19 cellular contexts compared by ENCODE assay signal in the genomic region with DNA sequence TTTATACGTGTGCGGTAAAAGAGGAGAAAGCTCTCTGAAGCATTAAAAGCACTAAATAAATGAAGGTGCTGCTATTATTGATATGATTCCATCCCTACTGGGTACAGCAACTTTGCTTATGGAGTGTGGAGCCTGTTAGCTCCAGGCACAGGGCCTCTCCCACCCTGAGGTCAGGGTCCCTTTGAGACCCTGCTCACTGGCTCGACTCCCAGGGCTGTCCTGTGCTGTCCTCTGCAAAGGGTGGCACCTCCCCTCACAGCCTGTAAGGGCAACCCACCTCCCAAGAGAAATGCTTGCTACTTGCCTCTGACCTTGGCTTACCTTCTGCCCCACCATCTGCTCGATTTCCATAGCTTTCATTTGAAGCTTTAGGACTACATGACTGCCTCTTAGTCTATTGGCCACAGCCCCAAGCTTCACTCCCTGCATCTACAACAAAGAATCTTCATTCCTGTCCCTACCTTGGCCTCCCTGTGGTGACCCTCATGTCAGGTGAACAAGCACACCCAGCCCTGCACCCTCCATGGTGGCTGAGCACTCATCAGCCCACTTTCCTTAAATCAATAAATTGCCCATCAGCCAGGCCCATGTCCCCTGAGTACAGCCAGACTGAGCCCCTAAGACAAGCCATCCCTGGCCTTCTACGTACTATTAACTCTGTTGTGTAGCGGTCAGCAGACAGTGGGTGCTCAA.
DNase-seq lines count a peak whose midpoint lies in the region; ATAC-seq, FAIRE-seq and TF ChIP-seq lines count a peak whose summit lies in the region.
"Had no signal": no experiment of that assay in that cellular context is flagged by ENCODE, and none has a peak within 500 bp of the region (broad histone marks: within the 10 kb centered on the region; RNA-seq: fewer than 3 reads in every experiment).

No MANE protein-coding gene starts in this region.

- H3K23ac ChIP-seq in H1 (ENCODE audit: insufficient read length): no peak overlapping the region

- H3K27ac ChIP-seq in HepG2 (ENCODE audit: extremely low read length, insufficient read depth, low read length) (no peak overlapping the region), right lobe of liver (no peak overlapping the region), H1 (ENCODE audit: low read depth, low read length) (no peak overlapping the region), A673 (ENCODE audit: low read depth, low read length, poor library complexity, severe bottlenecking) (no peak overlapping the region)

- H3K9me3 ChIP-seq in HepG2 (ENCODE audit: low read length) (no peaks in the 10 kb centered on the region), right lobe of liver (no peaks in the 10 kb centered on the region), H1 (ENCODE audit: insufficient read depth in 2 of 2, low read depth in 1 of 2, low read length in 1 of 2) (no peaks in the 10 kb centered on the region), A673 (ENCODE audit: low read depth, low read length, poor library complexity, severe bottlenecking) (no peaks in the 10 kb centered on the region)

- H4K20me1 ChIP-seq in HepG2 (ENCODE audit: insufficient read depth, low read length): no peaks in the 10 kb centered on the region
- no peaks in the 10 kb centered on the region for H4K20me1 ChIP-seq in H1 (replicated peaks in 1 of 2; ENCODE audit: control insufficient read depth in 1 of 2, insufficient read depth in 2 of 2, low read length in 2 of 2)

- 0 out of 2 replicates have a peak overlapping the region, but pooled peaks have one; percentile 37 for H2BK20ac ChIP-seq in H1 (ENCODE audit: low read length)

- H3K4me1 ChIP-seq in HepG2 (ENCODE audit: insufficient read depth, low read length): peaks cover 7% of the 10 kb centered on the region; the same call in 1 of the 2 replicates
- H3K4me1 ChIP-seq in right lobe of liver: no peaks in the 10 kb centered on the region
- no peaks in the 10 kb centered on the region for H3K4me1 ChIP-seq in H1 (replicated peaks in 1 of 4; ENCODE audit: control insufficient read depth in 3 of 4, insufficient read depth in 4 of 4, low read length in 3 of 4)
- no peaks in the 10 kb centered on the region for H3K4me1 ChIP-seq in A673 (ENCODE audit: insufficient read depth, low read length, poor library complexity, severe bottlenecking)

- H3K14ac ChIP-seq in H1 (ENCODE audit: insufficient read length): no peak overlapping the region

- no peaks in the 10 kb centered on the region; a peak in 1 of 5 replicates for H3K27me3 ChIP-seq in HepG2 (ENCODE audit: control insufficient read depth in 1 of 2, insufficient read depth in 2 of 2, low read length in 2 of 2)
- H3K27me3 ChIP-seq in right lobe of liver: no peaks in the 10 kb centered on the region
- H3K27me3 ChIP-seq in H1 (replicated peaks in 1 of 4; ENCODE audit: control insufficient read depth in 3 of 4, extremely low read depth in 1 of 4, insufficient read depth in 3 of 4, low read length in 3 of 4): no peaks in the 10 kb centered on the region
- no peaks in the 10 kb centered on the region for H3K27me3 ChIP-seq in A673 (replicated peaks; ENCODE audit: insufficient read depth, low read depth, low read length, poor library complexity)

- no peak overlapping the region for H3K56ac ChIP-seq in H1 (replicated peaks; ENCODE audit: insufficient read length, low read depth, low read length)

- H4K5ac ChIP-seq in H1 (ENCODE audit: insufficient read length, low read depth, low read length): no peak overlapping the region

- no peaks in the 10 kb centered on the region for H3K79me2 ChIP-seq in HepG2 (ENCODE audit: insufficient read depth, low read length)
- no peaks in the 10 kb centered on the region for H3K79me2 ChIP-seq in H1 (ENCODE audit: control insufficient read depth in 1 of 2, insufficient read depth in 2 of 2, low read length in 2 of 2)

- no peaks in the 10 kb centered on the region for H3K23me2 ChIP-seq in H1 (ENCODE audit: low read depth, low read length)

- no peak overlapping the region for H4K8ac ChIP-seq in H1 (ENCODE audit: extremely low read depth, insufficient read depth, low read length)

- DNase-seq in HepG2 (ENCODE audit: low spot score): no peak
- DNase-seq in right lobe of liver: no peak
- DNase-seq in NCI-H82 (lab: John Stamatoyannopoulos, UW): peak; percentile 69
- DNase-seq in H1 (ENCODE audit: low read depth in 1 of 2, low spot score in 2 of 2): no peak
- DNase-seq in A673 (ENCODE audit: low spot score): no peak
- no peak for DNase-seq in dermis blood vessel endothelial cell
- DNase-seq in stimulated activated effector memory CD8-positive, alpha-beta T cell treated with anti-CD3 and anti-CD28 coated beads, Interleukin-12 subunit alpha, Interleukin-12 subunit beta, amount 100 ng/mL, for 72 hours (ENCODE audit: low spot score in 2 of 2): no peak
- DNase-seq: DMS79 treated with DMSO at 0.1 percent for 48 hours; HCEC 1CT; IMR-90; NCI-H1105; NCI-H2081; NK-92 treated with Interleukin-12 subunit alpha and Interleukin-12 subunit beta, amount 100 ng/mL, for 24 hours; SIG-M5; T-helper 1 cell had no signal

- TF ChIP-seq CTCF in HepG2 (CRISPR knock-in tag; IDR thresholded peaks at IDR 0.05) (no peak), right lobe of liver (IDR thresholded peaks at IDR 0.05) (no peak), H1 (IDR thresholded peaks at IDR 0.05; ENCODE audit: control extremely low read depth in 1 of 3, insufficient read depth in 1 of 3, low read depth in 1 of 3, low read length in 3 of 3) (no peak), A673 (conservative IDR thresholded peaks at IDR 0.05; ENCODE audit: low read depth, low read length) (no peak)

- H3K4ac ChIP-seq in H1 (replicated peaks; ENCODE audit: insufficient read length, low read depth, low read length): no peak overlapping the region

- CTCF ChIA-PET in HepG2 (lab: Yijun Ruan, JAX; ENCODE audit: low intra/inter-chr PET ratio, low total read pairs) (no interaction called here), H1 (lab: Charles Lee; ENCODE audit: partially characterized antibody) (interaction anchor here (0.9 to 1.9 kb wide), 4 partner anchors 15 to 144 kb away, joined by 3 to 5 read pairs (median 4); no protein-coding TSS in a partner anchor), A673 (lab: Charles Lee) (no interaction called here)

- no peak overlapping the region for H3K4me3 ChIP-seq in HepG2 (replicated peaks in 1 of 3; ENCODE audit: insufficient read depth in 1 of 3, low read depth in 2 of 3, low read length in 3 of 3)
- no peak overlapping the region for H3K4me3 ChIP-seq in right lobe of liver
- no peak overlapping the region for H3K4me3 ChIP-seq in H1 (ENCODE audit: extremely low read depth in 1 of 4, insufficient read depth in 2 of 4, low read depth in 3 of 4, low read length in 4 of 4)
- H3K4me3 ChIP-seq in A673 (ENCODE audit: low read depth, low read length, poor library complexity, severe bottlenecking): no peak overlapping the region

- ATAC-seq in HepG2: no peak
- ATAC-seq in right lobe of liver: no peak
- ATAC-seq in HG02885 (IDR thresholded peaks at IDR 0.05; ENCODE audit: poor library complexity, unreplicated experiment): no peak
- no peak for ATAC-seq in stimulated activated effector memory CD8-positive, alpha-beta T cell treated with anti-CD3 and anti-CD28 coated beads, Interleukin-12 subunit alpha, Interleukin-12 subunit beta, amount 100 ng/mL, for 72 hours
- ATAC-seq: Panc1 had no signal

- no peak overlapping the region for H2AK5ac ChIP-seq in H1 (ENCODE audit: low read depth, low read length)

- H2BK5ac ChIP-seq in H1 (ENCODE audit: low read depth, low read length): no peak overlapping the region

- no peak overlapping the region for H4K91ac ChIP-seq in H1 (replicated peaks; ENCODE audit: insufficient read length, low read length)

- no peak for TF ChIP-seq RAD21 in HepG2 (CRISPR knock-in tag; IDR thresholded peaks at IDR 0.05)
- no peak for TF ChIP-seq RAD21 in H1 (IDR thresholded peaks at IDR 0.05 in 1 of 2, conservative IDR thresholded peaks at IDR 0.05 in 1 of 2; ENCODE audit: low read depth in 2 of 2, low read length in 2 of 2)

- BruUV-seq in HepG2 (replicated peaks; lab: Mats Ljungman, UMichigan) (no TSS peak), A673 (replicated peaks; lab: Mats Ljungman, UMichigan) (no TSS peak)

- no peak overlapping the region for H3K27ac Mint-ChIP-seq in stimulated activated effector memory CD8-positive, alpha-beta T cell treated with anti-CD3 and anti-CD28 coated beads, Interleukin-12 subunit alpha, Interleukin-12 subunit beta, amount 100 ng/mL, for 72 hours
- H3K27ac Mint-ChIP-seq: B cell had no signal

- intact Hi-C loops in HepG2 (cut with micrococcal nuclease; ENCODE audit: unreplicated experiment) (no loop called here), right lobe of liver (cut with DNase I) (no loop called here), A673 (cut with micrococcal nuclease; ENCODE audit: unreplicated experiment) (no loop called here)

- no peak overlapping the region for H2AFZ ChIP-seq in HepG2 (ENCODE audit: low read length)
- peak overlapping the region; percentile 14; the same call in 1 of the 2 replicates for H2AFZ ChIP-seq in H1 (ENCODE audit: low read length)

- no peak overlapping the region for H2BK120ac ChIP-seq in H1 (replicated peaks; ENCODE audit: low read depth, low read length)

- no peaks in the 10 kb centered on the region for H3K36me3 Mint-ChIP-seq in stimulated activated effector memory CD8-positive, alpha-beta T cell treated with anti-CD3 and anti-CD28 coated beads, Interleukin-12 subunit alpha, Interleukin-12 subunit beta, amount 100 ng/mL, for 72 hours

- H3K4me2 ChIP-seq in HepG2 (ENCODE audit: low read depth, low read length) (peak overlapping the region; percentile 12; the same call in 1 of the 2 replicates), H1 (ENCODE audit: insufficient read depth in 1 of 2, low read depth in 2 of 2, low read length in 2 of 2) (no peak overlapping the region)

- H3K18ac ChIP-seq in H1 (ENCODE audit: extremely low read depth, low read length): no peak overlapping the region

- TF ChIP-seq POLR2A in HepG2 (IDR thresholded peaks at IDR 0.05; ENCODE audit: insufficient read depth in 1 of 2, low read depth in 2 of 2, low read length in 2 of 2) (no peak), right lobe of liver (IDR thresholded peaks at IDR 0.05) (no peak), H1 (IDR thresholded peaks at IDR 0.05; ENCODE audit: control extremely low read depth in 1 of 2, low read depth in 2 of 2, low read length in 2 of 2) (no peak)

- WGBS in HepG2 (ENCODE audit: low lambda C conversion rate): 40% methylated on average over 6 of the region's 6 CpGs
- WGBS in right lobe of liver (ENCODE audit: insufficient coverage, low coverage, low lambda C conversion rate, missing lambda C conversion rate): 79% methylated on average over 6 of the region's 6 CpGs
- 87% methylated on average over 6 of the region's 6 CpGs; no CpG with 5 or more reads in 1 of the 2 experiments for WGBS in H1 (ENCODE audit: extremely low coverage in 1 of 2, insufficient coverage in 1 of 2, insufficient read length in 1 of 2, insufficient replicate concordance in 2 of 2, low coverage in 1 of 2, low lambda C conversion rate in 2 of 2, missing lambda C conversion rate in 1 of 2), 2 experiments

- H3K9ac ChIP-seq in HepG2 (ENCODE audit: insufficient read depth, low read depth, low read length) (no peak overlapping the region), H1 (replicated peaks in 1 of 4; ENCODE audit: extremely low read depth in 1 of 4, low read depth in 3 of 4, low read length in 3 of 4) (no peak overlapping the region)

- no peak overlapping the region for H3K4me3 Mint-ChIP-seq in stimulated activated effector memory CD8-positive, alpha-beta T cell treated with anti-CD3 and anti-CD28 coated beads, Interleukin-12 subunit alpha, Interleukin-12 subunit beta, amount 100 ng/mL, for 72 hours
- H3K4me3 Mint-ChIP-seq: B cell had no signal

- no peak overlapping the region for H2BK12ac ChIP-seq in H1 (ENCODE audit: low read depth, low read length)

- FAIRE-seq in HepG2 (lab: Jason Lieb, UNC) (no peak), H1 (lab: Jason Lieb, UNC) (no peak)
- FAIRE-seq: HTR-8/SVneo had no signal

- H3K4me1 Mint-ChIP-seq in stimulated activated effector memory CD8-positive, alpha-beta T cell treated with anti-CD3 and anti-CD28 coated beads, Interleukin-12 subunit alpha, Interleukin-12 subunit beta, amount 100 ng/mL, for 72 hours: no peaks in the 10 kb centered on the region
- H3K4me1 Mint-ChIP-seq: B cell had no signal

- TF ChIP-seq EP300 in HepG2 (IDR thresholded peaks at IDR 0.05; ENCODE audit: low read depth in 2 of 2, low read length in 2 of 2) (no peak), HepG2 (CRISPR knock-in tag; IDR thresholded peaks at IDR 0.05; ENCODE audit: borderline replicate concordance) (no peak), H1 (IDR thresholded peaks at IDR 0.05; ENCODE audit: borderline replicate concordance in 1 of 2, low read depth in 2 of 2, low read length in 2 of 2) (no peak)

- in situ Hi-C loops in HepG2 (cut with HindIII; ENCODE audit: extremely low pct_ligation_motif_present, low pct_unique_long_range_greater_than_20kb): no loop called here

- no peaks in the 10 kb centered on the region for H3K9me3 Mint-ChIP-seq in stimulated activated effector memory CD8-positive, alpha-beta T cell treated with anti-CD3 and anti-CD28 coated beads, Interleukin-12 subunit alpha, Interleukin-12 subunit beta, amount 100 ng/mL, for 72 hours

- H3K36me3 ChIP-seq in HepG2 (replicated peaks in 1 of 2; ENCODE audit: control insufficient read depth in 1 of 2, insufficient read depth in 2 of 2, low read length in 2 of 2) (no peaks in the 10 kb centered on the region), right lobe of liver (no peaks in the 10 kb centered on the region), H1 (ENCODE audit: control insufficient read depth in 2 of 4, insufficient read depth in 4 of 4, low read length in 3 of 4) (no peaks in the 10 kb centered on the region), A673 (ENCODE audit: insufficient read depth, low read length, poor library complexity, severe bottlenecking) (no peaks in the 10 kb centered on the region)

- no peak overlapping the region for H2BK15ac ChIP-seq in H1 (ENCODE audit: low read length)

- POLR2A ChIA-PET in HepG2 (lab: Yijun Ruan, JAX) (no interaction called here), H1 (lab: Charles Lee; ENCODE audit: partially characterized antibody) (no interaction called here), A673 (lab: Charles Lee; ENCODE audit: low non-redundant PET) (no interaction called here)

- H3K79me1 ChIP-seq in H1 (ENCODE audit: low read depth, low read length): no peaks in the 10 kb centered on the region
